Comparison of ENCODE assay signal across 32 cellular contexts in the genomic region with DNA sequence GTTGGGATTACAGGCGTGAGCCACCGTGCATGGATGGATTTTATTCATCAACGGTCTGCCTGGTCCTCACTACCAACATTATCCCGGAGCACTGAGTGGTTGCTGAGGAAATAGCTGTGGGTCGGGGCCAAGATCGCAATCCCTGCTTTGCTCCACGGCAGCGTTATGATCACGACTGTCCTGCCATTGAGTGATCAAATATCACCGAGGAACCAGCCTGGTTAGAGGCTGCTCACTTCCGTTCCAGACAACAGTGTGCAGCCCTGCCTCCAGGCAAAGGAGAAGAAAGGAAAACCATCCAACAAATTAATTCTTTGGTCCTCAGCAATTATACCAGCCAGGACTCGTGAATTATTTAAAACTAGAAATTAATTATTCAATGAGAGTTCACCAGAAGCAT.
"Had no signal": no experiment of that assay in that cellular context is flagged by ENCODE, and none has a peak within 500 bp of the region (broad histone marks: within the 10 kb centered on the region; RNA-seq: fewer than 3 reads in every experiment).

No MANE protein-coding gene starts in this region.

- H3K36me3 ChIP-seq: esophagus squamous epithelium, heart left ventricle had no signal

- H3K9me3 ChIP-seq: body of pancreas, esophagus squamous epithelium, heart left ventricle had no signal

- FAIRE-seq: colon, frontal cortex had no signal

- H3K9me3 Mint-ChIP-seq: activated CD4-positive, alpha-beta memory T cell treated with anti-CD3 and anti-CD28 coated beads, Interleukin-2, amount 10 ng/mL, durations not matched to agents 7 days and 5 days; activated CD4-positive, alpha-beta T cell treated with anti-CD3 and anti-CD28 coated beads, Interleukin-2, amount 10 ng/mL, durations not matched to agents 7 days and 5 days; activated T-cell treated with anti-CD3 and anti-CD28 coated beads, Interleukin-2, amount 50 U/mL, for 4 hours; activated T-helper 17 cell treated with anti-CD3 and anti-CD28 coated beads, Interleukin-2, amount 50 U/mL, for 72 hours; effector memory CD8-positive, alpha-beta T cell; T-helper 2 cell treated with Interferon-gamma antibody and Interleukin-4, amounts not matched to agents 5 μg/mL and 100 μg/mL, for 36 hours; WTC11 had no signal

- H3K27me3 ChIP-seq: body of pancreas, esophagus squamous epithelium had no signal

- H3K27ac ChIP-seq: body of pancreas, epithelial cell of prostate, esophagus squamous epithelium, heart left ventricle, VCaP had no signal

- H3K4me3 ChIP-seq: body of pancreas, esophagus squamous epithelium, heart left ventricle had no signal

- H3K27ac Mint-ChIP-seq: activated CD4-positive, alpha-beta memory T cell treated with anti-CD3 and anti-CD28 coated beads, Interleukin-2, amount 10 ng/mL, durations not matched to agents 7 days and 5 days; activated CD4-positive, alpha-beta T cell treated with anti-CD3 and anti-CD28 coated beads, Interleukin-2, amount 10 ng/mL, durations not matched to agents 7 days and 5 days; activated naive CD8-positive, alpha-beta T cell; activated T-helper 17 cell treated with anti-CD3 and anti-CD28 coated beads, Interleukin-2, amount 50 U/mL, for 72 hours; effector memory CD8-positive, alpha-beta T cell; T-helper 17 cell; T-helper 2 cell treated with Interferon-gamma antibody and Interleukin-4, amounts not matched to agents 5 μg/mL and 100 μg/mL, for 36 hours; WTC11 had no signal

- H3K4me1 Mint-ChIP-seq: activated T-helper 17 cell treated with anti-CD3 and anti-CD28 coated beads, Interleukin-2, amount 50 U/mL, for 72 hours; T-helper 17 cell; WTC11 had no signal

- H3K27me3 Mint-ChIP-seq: activated CD4-positive, alpha-beta memory T cell treated with anti-CD3 and anti-CD28 coated beads, Interleukin-2, amount 10 ng/mL, durations not matched to agents 7 days and 5 days; activated CD4-positive, alpha-beta T cell treated with anti-CD3 and anti-CD28 coated beads, Interleukin-2, amount 10 ng/mL, durations not matched to agents 7 days and 5 days; activated naive CD8-positive, alpha-beta T cell; activated T-helper 17 cell treated with anti-CD3 and anti-CD28 coated beads, Interleukin-2, amount 50 U/mL, for 72 hours; effector memory CD8-positive, alpha-beta T cell; T-helper 17 cell had no signal

- DNase-seq: activated CD4-positive, alpha-beta memory T cell treated with anti-CD3 and anti-CD28 coated beads, Interleukin-2, amount 10 ng/mL, durations not matched to agents 7 days and 5 days; activated CD4-positive, alpha-beta T cell treated with anti-CD3 and anti-CD28 coated beads for 1 hour; activated CD4-positive, alpha-beta T cell treated with anti-CD3 and anti-CD28 coated beads for 4 hours; activated CD4-positive, alpha-beta T cell treated with anti-CD3 and anti-CD28 coated beads, Interleukin-2, amount 10 ng/mL, durations not matched to agents 7 days and 5 days; activated CD4-positive, alpha-beta T cell treated with anti-CD3 and anti-CD28 coated beads, Interleukin-2, amount 50 U/mL, for 4 hours; activated CD8-positive, alpha-beta memory T cell treated with anti-CD3 and anti-CD28 coated beads for 24 hours; activated effector memory CD4-positive, alpha-beta T cell treated with Interleukin-2 at 50 U/mL for 16 hours; activated gamma-delta T cell treated with Interleukin-2 at 50 U/mL for 16 hours; activated naive CD4-positive, alpha-beta T cell treated with anti-CD3 and anti-CD28 coated beads, Interleukin-2, amount 50 U/mL, for 16 hours; activated naive CD4-positive, alpha-beta T cell treated with Interleukin-2 at 50 U/mL for 16 hours; activated T-cell treated with anti-CD3 and anti-CD28 coated beads, Interleukin-2, amount 50 U/mL, for 4 hours; amygdala; aorta; body of pancreas; cortex of kidney; dermis blood vessel endothelial cell; effector CD4-positive, alpha-beta T cell; effector memory CD8-positive, alpha-beta T cell; esophagus squamous epithelium; foreskin fibroblast; heart left ventricle; T-helper 1 cell; T-helper 17 cell; T1000 had no signal

- H3K36me3 Mint-ChIP-seq: activated naive CD8-positive, alpha-beta T cell; WTC11 had no signal

- H3K4me3 Mint-ChIP-seq: activated CD4-positive, alpha-beta memory T cell treated with anti-CD3 and anti-CD28 coated beads, Interleukin-2, amount 10 ng/mL, durations not matched to agents 7 days and 5 days; activated CD4-positive, alpha-beta T cell treated with anti-CD3 and anti-CD28 coated beads, Interleukin-2, amount 10 ng/mL, durations not matched to agents 7 days and 5 days; activated naive CD8-positive, alpha-beta T cell; activated T-cell treated with anti-CD3 and anti-CD28 coated beads, Interleukin-2, amount 50 U/mL, for 4 hours; activated T-helper 17 cell treated with anti-CD3 and anti-CD28 coated beads, Interleukin-2, amount 50 U/mL, for 72 hours; effector memory CD8-positive, alpha-beta T cell; T-helper 17 cell; T-helper 2 cell treated with Interferon-gamma antibody and Interleukin-4, amounts not matched to agents 5 μg/mL and 100 μg/mL, for 36 hours; WTC11 had no signal

- H3K4me1 ChIP-seq: body of pancreas, esophagus squamous epithelium, heart left ventricle had no signal

- ATAC-seq: activated T-cell treated with anti-CD3 and anti-CD28 coated beads, Interleukin-2, amount 50 U/mL, for 4 hours; activated T-helper 17 cell treated with anti-CD3 and anti-CD28 coated beads, Interleukin-2, amount 50 U/mL, for 72 hours; body of pancreas; effector memory CD8-positive, alpha-beta T cell; heart left ventricle; T-helper 17 cell; WTC11 had no signal
